ENCODE assay signal across 26 cellular contexts in genomic region chr4:140947507-140947906, GRCh38.
DNase-seq lines count a peak whose midpoint lies in the region; ATAC-seq and TF ChIP-seq lines count a peak whose summit lies in the region.
"Had no signal": no experiment of that assay in that cellular context is flagged by ENCODE, and none has a peak within 500 bp of the region (broad histone marks: within the 10 kb centered on the region; RNA-seq: fewer than 3 reads in every experiment).

No MANE protein-coding gene starts in this region.

- H3K27ac ChIP-seq in heart left ventricle (peak overlapping the region in 1 of 12 donors; percentile 73), mammary epithelial cell (ENCODE audit: insufficient read depth, low read depth, low read length) (no peak overlapping the region), gastroesophageal sphincter (peak overlapping the region; percentile 1 to 66 (median 50))
- H3K27ac ChIP-seq: BLaER1 treated with 17β-estradiol and CSF1 and Interleukin-3, amounts not matched to agents 10 nM and 100 nM; KMS-11; WERI-Rb-1 had no signal

- ATAC-seq in heart left ventricle (peak; percentile 44 to 91 (median 76)), Right ventricle myocardium inferior (no peak), gastroesophageal sphincter (peak; percentile 63), T-helper 17 cell (no peak), HG03039 (IDR thresholded peaks at IDR 0.05; ENCODE audit: unreplicated experiment) (no peak), GM21529 (IDR thresholded peaks at IDR 0.05; ENCODE audit: unreplicated experiment) (no peak)
- ATAC-seq: activated CD8-positive, alpha-beta T cell treated with anti-CD3 and anti-CD28 coated beads, Interleukin-2, amount 10 ng/mL, durations not matched to agents 7 days and 5 days; activated naive CD4-positive, alpha-beta T cell treated with anti-CD3 and anti-CD28 coated beads, Interleukin-2, amount 50 U/mL, for 72 hours; activated T-cell treated with anti-CD3 and anti-CD28 coated beads, Interleukin-2, amount 50 U/mL, for 4 hours; natural killer cell treated with Interleukin-12 subunit alpha and Interleukin-12 subunit beta and Interleukin-15 and Interleukin-18, amount 100 ng/mL, for 72 hours had no signal

- no peak for TF ChIP-seq POLR2A in heart left ventricle (IDR thresholded peaks at IDR 0.05)
- TF ChIP-seq POLR2A in gastroesophageal sphincter (IDR thresholded peaks at IDR 0.05), result no peak

- 54 to 76% (median 67%) methylated on average over 7 of the region's 7 CpGs for WGBS in heart left ventricle, 4 donors
- WGBS in mammary epithelial cell (ENCODE audit: low coverage, missing lambda C conversion rate), result 12% methylated on average over 6 of the region's 7 CpGs
- 46 to 67% methylated on average over 1 to 7 of the region's 7 CpGs for WGBS in gastroesophageal sphincter (ENCODE audit: low coverage in 1 of 2), 2 donors

- H3K4me3 ChIP-seq in heart left ventricle (no peak overlapping the region), mammary epithelial cell (replicated peaks in 1 of 3; ENCODE audit: insufficient read depth in 1 of 3, low read depth in 2 of 3, low read length in 3 of 3) (no peak overlapping the region), gastroesophageal sphincter (no peak overlapping the region)
- H3K4me3 ChIP-seq: BLaER1 treated with 17β-estradiol and CSF1 and Interleukin-3, amounts not matched to agents 10 nM and 100 nM; dorsolateral prefrontal cortex had no signal

- in situ Hi-C loops in mammary epithelial cell (cut with MboI; ENCODE audit: low sequenced_read_pairs in 2 of 2), result no loop called here

- no peak for TF ChIP-seq EP300 in gastroesophageal sphincter (IDR thresholded peaks at IDR 0.05)

- H3K27ac Mint-ChIP-seq in T-helper 17 cell, result no peak overlapping the region
- no peak overlapping the region for H3K27ac Mint-ChIP-seq in activated naive CD4-positive, alpha-beta T cell treated with anti-CD3 and anti-CD28 coated beads, Interleukin-2, amount 10 ng/mL, durations not matched to agents 7 days and 5 days
- H3K27ac Mint-ChIP-seq: activated CD8-positive, alpha-beta T cell treated with anti-CD3 and anti-CD28 coated beads, Interleukin-2, amount 10 ng/mL, durations not matched to agents 7 days and 5 days; activated naive CD4-positive, alpha-beta T cell treated with anti-CD3 and anti-CD28 coated beads, Interleukin-2, amount 50 U/mL, for 72 hours; memory B cell; natural killer cell treated with Interleukin-12 subunit alpha and Interleukin-12 subunit beta and Interleukin-15 and Interleukin-18, amount 100 ng/mL, for 72 hours; progenitor cell of endocrine pancreas had no signal

- H3K36me3 ChIP-seq in heart left ventricle (peaks cover 0 to 9% (median 0%) of the 10 kb centered on the region in 9 donors), mammary epithelial cell (ENCODE audit: insufficient read depth, low read length) (no peaks in the 10 kb centered on the region), gastroesophageal sphincter (no peaks in the 10 kb centered on the region)
- H3K36me3 ChIP-seq: BLaER1 treated with 17β-estradiol and CSF1 and Interleukin-3, amounts not matched to agents 10 nM and 100 nM; WERI-Rb-1 had no signal

- H3K9me3 Mint-ChIP-seq in activated naive CD4-positive, alpha-beta T cell treated with anti-CD3 and anti-CD28 coated beads, Interleukin-2, amount 10 ng/mL, durations not matched to agents 7 days and 5 days, result no peaks in the 10 kb centered on the region
- H3K9me3 Mint-ChIP-seq: activated naive CD4-positive, alpha-beta T cell treated with anti-CD3 and anti-CD28 coated beads, Interleukin-2, amount 50 U/mL, for 72 hours; activated T-cell treated with anti-CD3 and anti-CD28 coated beads, Interleukin-2, amount 50 U/mL, for 4 hours; brain; memory B cell; natural killer cell treated with Interleukin-12 subunit alpha and Interleukin-12 subunit beta and Interleukin-15 and Interleukin-18, amount 100 ng/mL, for 72 hours had no signal

- TF ChIP-seq CTCF in heart left ventricle (IDR thresholded peaks at IDR 0.05), result no peak
- TF ChIP-seq CTCF in mammary epithelial cell (conservative IDR thresholded peaks at IDR 0.05 in 1 of 2, IDR thresholded peaks at IDR 0.05 in 1 of 2; ENCODE audit: extremely low read depth in 1 of 2, insufficient read depth in 1 of 2, low read depth in 1 of 2, low read length in 2 of 2), result no peak
- no peak for TF ChIP-seq CTCF in gastroesophageal sphincter (IDR thresholded peaks at IDR 0.05)

- H3K4me2 ChIP-seq in mammary epithelial cell (ENCODE audit: insufficient read depth, low read depth, low read length), result peak overlapping the region; percentile 15
- H3K4me2 ChIP-seq: BLaER1 treated with 17β-estradiol and CSF1 and Interleukin-3, amounts not matched to agents 10 nM and 100 nM; KMS-11 had no signal

- no peaks in the 10 kb centered on the region for H4K20me1 ChIP-seq in mammary epithelial cell (ENCODE audit: insufficient read depth, low read length)
- H4K20me1 ChIP-seq: BLaER1 treated with 17β-estradiol and CSF1 and Interleukin-3, amounts not matched to agents 10 nM and 100 nM had no signal

- H3K9ac ChIP-seq in mammary epithelial cell (ENCODE audit: insufficient read depth, low read length), result no peak overlapping the region
- H3K9ac ChIP-seq: BLaER1 treated with 17β-estradiol and CSF1 and Interleukin-3, amounts not matched to agents 10 nM and 100 nM; KMS-11 had no signal

- peak overlapping the region; percentile 52 for H2AFZ ChIP-seq in mammary epithelial cell (ENCODE audit: low read depth, low read length)

- dilution Hi-C loops in mammary epithelial cell (cut with HindIII; ENCODE audit: low sequenced_read_pairs), result no loop called here

- H3K79me2 ChIP-seq in mammary epithelial cell (ENCODE audit: insufficient read depth, low read length), result no peaks in the 10 kb centered on the region

- BruUV-seq in mammary epithelial cell (replicated peaks; lab: Mats Ljungman, UMichigan), result no TSS peak

- H3K4me1 ChIP-seq in heart left ventricle (peaks cover 0 to 26% (median 11%) of the 10 kb centered on the region in 12 donors), mammary epithelial cell (ENCODE audit: insufficient read depth, low read length) (peaks cover 5% of the 10 kb centered on the region), gastroesophageal sphincter (peaks cover 0 to 42% (median 10%) of the 10 kb centered on the region in 3 donors)
- H3K4me1 ChIP-seq: BLaER1 treated with 17β-estradiol and CSF1 and Interleukin-3, amounts not matched to agents 10 nM and 100 nM had no signal

- H3K4me1 Mint-ChIP-seq in T-helper 17 cell, result no peaks in the 10 kb centered on the region
- no peaks in the 10 kb centered on the region for H3K4me1 Mint-ChIP-seq in activated naive CD4-positive, alpha-beta T cell treated with anti-CD3 and anti-CD28 coated beads, Interleukin-2, amount 10 ng/mL, durations not matched to agents 7 days and 5 days
- H3K4me1 Mint-ChIP-seq: memory B cell had no signal

- H3K27me3 ChIP-seq in heart left ventricle (no peaks in the 10 kb centered on the region), mammary epithelial cell (ENCODE audit: insufficient read depth, low read length) (no peaks in the 10 kb centered on the region), gastroesophageal sphincter (no peaks in the 10 kb centered on the region)
- H3K27me3 ChIP-seq: BLaER1 treated with 17β-estradiol and CSF1 and Interleukin-3, amounts not matched to agents 10 nM and 100 nM; dorsolateral prefrontal cortex had no signal

- intact Hi-C loops in heart left ventricle (cut with DNase I) (no loop called here), Right ventricle myocardium inferior (cut with DNase I) (no loop called here), mammary epithelial cell (cut with micrococcal nuclease) (no loop called here)

- no peaks in the 10 kb centered on the region for H3K36me3 Mint-ChIP-seq in T-helper 17 cell (ENCODE audit: low read depth)
- no peaks in the 10 kb centered on the region for H3K36me3 Mint-ChIP-seq in activated naive CD4-positive, alpha-beta T cell treated with anti-CD3 and anti-CD28 coated beads, Interleukin-2, amount 10 ng/mL, durations not matched to agents 7 days and 5 days
- H3K36me3 Mint-ChIP-seq: activated naive CD4-positive, alpha-beta T cell treated with anti-CD3 and anti-CD28 coated beads, Interleukin-2, amount 50 U/mL, for 72 hours; memory B cell; natural killer cell treated with Interleukin-12 subunit alpha and Interleukin-12 subunit beta and Interleukin-15 and Interleukin-18, amount 100 ng/mL, for 72 hours had no signal

- H3K27me3 Mint-ChIP-seq in T-helper 17 cell, result peaks cover 28% of the 10 kb centered on the region
- H3K27me3 Mint-ChIP-seq in activated naive CD4-positive, alpha-beta T cell treated with anti-CD3 and anti-CD28 coated beads, Interleukin-2, amount 10 ng/mL, durations not matched to agents 7 days and 5 days, result no peaks in the 10 kb centered on the region
- H3K27me3 Mint-ChIP-seq: brain; natural killer cell treated with Interleukin-12 subunit alpha and Interleukin-12 subunit beta and Interleukin-15 and Interleukin-18, amount 100 ng/mL, for 72 hours; progenitor cell of endocrine pancreas had no signal

- CTCF ChIA-PET in mammary epithelial cell (lab: Charles Lee; ENCODE audit: low non-redundant PET), result no interaction called here
- CTCF ChIA-PET in activated naive CD4-positive, alpha-beta T cell treated with anti-CD3 and anti-CD28 coated beads, Interleukin-2, amount 10 ng/mL, durations not matched to agents 7 days and 5 days (lab: Charles Lee), result no interaction called here

- H3K9me3 ChIP-seq in heart left ventricle (no peaks in the 10 kb centered on the region), mammary epithelial cell (replicated peaks; ENCODE audit: insufficient read depth, low read length) (no peaks in the 10 kb centered on the region), gastroesophageal sphincter (no peaks in the 10 kb centered on the region), T-helper 17 cell (ENCODE audit: control insufficient read depth, low read length, poor library complexity, severe bottlenecking) (no peaks in the 10 kb centered on the region)
- H3K9me3 ChIP-seq: BLaER1 treated with 17β-estradiol and CSF1 and Interleukin-3, amounts not matched to agents 10 nM and 100 nM had no signal

- peak in 1 of 5 donors; percentile 58 for DNase-seq in heart left ventricle
- no peak for DNase-seq in Right ventricle myocardium inferior (ENCODE audit: missing footprints)
- DNase-seq in mammary epithelial cell, result peak; percentile 11
- no peak for DNase-seq in T-helper 17 cell
- DNase-seq in activated naive CD4-positive, alpha-beta T cell treated with anti-CD3 and anti-CD28 coated beads, Interleukin-2, amount 10 ng/mL, durations not matched to agents 7 days and 5 days, result no peak
- DNase-seq: 8988T; activated CD8-positive, alpha-beta T cell treated with anti-CD3 and anti-CD28 coated beads, Interleukin-2, amount 10 ng/mL, durations not matched to agents 7 days and 5 days; activated T-cell treated with anti-CD3 and anti-CD28 coated beads, Interleukin-2, amount 50 U/mL, for 4 hours; DMS 273 treated with DMSO at 0.1 percent for 48 hours; NCI-H1105 treated with DMSO at 0.1 percent for 48 hours; NCI-H2227 treated with DMSO at 0.1 percent for 48 hours; SHP77; stimulated activated CD4-positive, alpha-beta T cell treated with anti-CD3 and anti-CD28 coated beads, Interleukin-4, amount 100 ng/mL, for 4 hours; T-helper 2 cell; WERI-Rb-1 had no signal

- H3K4me3 Mint-ChIP-seq in T-helper 17 cell, result no peak overlapping the region
- H3K4me3 Mint-ChIP-seq in activated naive CD4-positive, alpha-beta T cell treated with anti-CD3 and anti-CD28 coated beads, Interleukin-2, amount 10 ng/mL, durations not matched to agents 7 days and 5 days, result no peak overlapping the region
- H3K4me3 Mint-ChIP-seq: activated CD8-positive, alpha-beta T cell treated with anti-CD3 and anti-CD28 coated beads, Interleukin-2, amount 10 ng/mL, durations not matched to agents 7 days and 5 days; activated T-cell treated with anti-CD3 and anti-CD28 coated beads, Interleukin-2, amount 50 U/mL, for 4 hours; brain; memory B cell; natural killer cell treated with Interleukin-12 subunit alpha and Interleukin-12 subunit beta and Interleukin-15 and Interleukin-18, amount 100 ng/mL, for 72 hours had no signal

Comparison
In these comparisons a context has a peak if more than half of its experiments do, and no peak if none do; other contexts are left out.
1. ATAC-seq: peak in heart left ventricle (4 of 4) and gastroesophageal sphincter (single experiment); none in Right ventricle myocardium inferior (single experiment), T-helper 17 cell (single experiment), HG03039 (single experiment) and GM21529 (single experiment).